ENCODE assay signal across 13 cellular contexts in genomic region chr11:134882141-134882540, GRCh38.
DNase-seq lines count a peak whose midpoint lies in the region; ATAC-seq and TF ChIP-seq lines count a peak whose summit lies in the region.
"Had no signal": no experiment of that assay in that cellular context is flagged by ENCODE, and none has a peak within 500 bp of the region (broad histone marks: within the 10 kb centered on the region; RNA-seq: fewer than 3 reads in every experiment).

No MANE protein-coding gene starts in this region.

- intact Hi-C loops in activated T-helper 1 cell treated with anti-CD3 and anti-CD28 coated beads, Interleukin-12 subunit alpha, Interleukin-12 subunit beta, Interleukin-2, Interleukin-4 antibody, amounts not matched to agents 30 ng/mL and 10 ng/mL and 1 ng/mL, durations not matched to agents 14 hours and 24 hours and 36 hours (cut with micrococcal nuclease) = no loop called here

- H3K4me3 Mint-ChIP-seq in GM23338 = no peak overlapping the region
- H3K4me3 Mint-ChIP-seq in activated T-helper 1 cell treated with anti-CD3 and anti-CD28 coated beads, Interleukin-12 subunit alpha, Interleukin-12 subunit beta, Interleukin-2, Interleukin-4 antibody, amounts not matched to agents 30 ng/mL and 10 ng/mL and 1 ng/mL, durations not matched to agents 14 hours and 24 hours and 36 hours = no peak overlapping the region
- H3K4me3 Mint-ChIP-seq: CD4-positive, alpha-beta memory T cell; H9; IgD-negative memory B cell had no signal

- no peak overlapping the region for H3K27ac ChIP-seq in GM23338 (ENCODE audit: low read depth)
- H3K27ac ChIP-seq: A549, C4-2B had no signal

- no peaks in the 10 kb centered on the region for H3K27me3 ChIP-seq in GM23338 (ENCODE audit: insufficient read depth)

- H3K27me3 Mint-ChIP-seq in GM23338 (ENCODE audit: insufficient read depth, low read depth, poor library complexity) = peaks cover 9% of the 10 kb centered on the region
- peaks cover 1% of the 10 kb centered on the region for H3K27me3 Mint-ChIP-seq in activated T-helper 1 cell treated with anti-CD3 and anti-CD28 coated beads, Interleukin-12 subunit alpha, Interleukin-12 subunit beta, Interleukin-2, Interleukin-4 antibody, amounts not matched to agents 30 ng/mL and 10 ng/mL and 1 ng/mL, durations not matched to agents 14 hours and 24 hours and 36 hours (ENCODE audit: insufficient read depth)

- H3K79me2 ChIP-seq in GM23338 (replicated peaks; ENCODE audit: insufficient read depth) = no peaks in the 10 kb centered on the region

- ATAC-seq in GM23338 (no peak), GM21619 (IDR thresholded peaks at IDR 0.05; ENCODE audit: unreplicated experiment) (no peak)
- ATAC-seq: A549 had no signal

- H3K36me3 Mint-ChIP-seq in GM23338 (ENCODE audit: low read depth) = no peaks in the 10 kb centered on the region
- H3K36me3 Mint-ChIP-seq in activated T-helper 1 cell treated with anti-CD3 and anti-CD28 coated beads, Interleukin-12 subunit alpha, Interleukin-12 subunit beta, Interleukin-2, Interleukin-4 antibody, amounts not matched to agents 30 ng/mL and 10 ng/mL and 1 ng/mL, durations not matched to agents 14 hours and 24 hours and 36 hours (ENCODE audit: low read depth) = no peaks in the 10 kb centered on the region
- H3K36me3 Mint-ChIP-seq: CD4-positive, alpha-beta memory T cell; IgD-negative memory B cell had no signal

- no peaks in the 10 kb centered on the region for H3K36me3 ChIP-seq in GM23338 (ENCODE audit: insufficient read depth)
- H3K36me3 ChIP-seq: BE2C had no signal

- H3K4me3 ChIP-seq in GM23338 = no peak overlapping the region
- H3K4me3 ChIP-seq: A549 had no signal

- no peaks in the 10 kb centered on the region for H3K9me3 Mint-ChIP-seq in GM23338
- H3K9me3 Mint-ChIP-seq in activated T-helper 1 cell treated with anti-CD3 and anti-CD28 coated beads, Interleukin-12 subunit alpha, Interleukin-12 subunit beta, Interleukin-2, Interleukin-4 antibody, amounts not matched to agents 30 ng/mL and 10 ng/mL and 1 ng/mL, durations not matched to agents 14 hours and 24 hours and 36 hours = no peaks in the 10 kb centered on the region
- H3K9me3 Mint-ChIP-seq: CD4-positive, alpha-beta memory T cell had no signal

- H3K27ac Mint-ChIP-seq in GM23338 = no peak overlapping the region
- H3K27ac Mint-ChIP-seq in activated T-helper 1 cell treated with anti-CD3 and anti-CD28 coated beads, Interleukin-12 subunit alpha, Interleukin-12 subunit beta, Interleukin-2, Interleukin-4 antibody, amounts not matched to agents 30 ng/mL and 10 ng/mL and 1 ng/mL, durations not matched to agents 14 hours and 24 hours and 36 hours = no peak overlapping the region
- H3K27ac Mint-ChIP-seq: CD4-positive, alpha-beta memory T cell; H9; IgD-negative memory B cell had no signal

- DNase-seq in GM23338 (ENCODE audit: low spot score) (no peak), NCI-H2029 (lab: John Stamatoyannopoulos, UW) (peak; percentile 62), NCI-H345 (lab: John Stamatoyannopoulos, UW) (peak; percentile 79)
- DNase-seq in activated T-helper 1 cell treated with anti-CD3 and anti-CD28 coated beads, Interleukin-12 subunit alpha, Interleukin-12 subunit beta, Interleukin-2, Interleukin-4 antibody, amounts not matched to agents 30 ng/mL and 10 ng/mL and 1 ng/mL, durations not matched to agents 14 hours and 24 hours and 36 hours (ENCODE audit: low spot score) = no peak
- no peak for DNase-seq in activated effector memory CD4-positive, alpha-beta T cell treated with Interleukin-2 at 50 U/mL for 16 hours
- DNase-seq: BE2C; CD4-positive, alpha-beta memory T cell; GOT3; H9 had no signal

- no peak for TF ChIP-seq CTCF in GM23338 (conservative IDR thresholded peaks at IDR 0.05; ENCODE audit: low read depth in 2 of 2)

- H3K4me2 ChIP-seq in GM23338 = no peak overlapping the region
- H3K4me2 ChIP-seq: A549 had no signal

- H3K9me2 ChIP-seq in GM23338 (ENCODE audit: insufficient read depth) = no peaks in the 10 kb centered on the region

- H3K4me1 ChIP-seq in GM23338 (ENCODE audit: insufficient read depth) = peaks cover 6% of the 10 kb centered on the region
- H3K4me1 ChIP-seq: A549, BE2C had no signal

- no peaks in the 10 kb centered on the region for H3F3A ChIP-seq in GM23338 (replicated peaks; ENCODE audit: low read depth)

- H4K20me1 ChIP-seq in GM23338 (replicated peaks; ENCODE audit: insufficient read depth) = no peaks in the 10 kb centered on the region

- peak overlapping the region; percentile 91 for H2AFZ ChIP-seq in GM23338

- H3K4me1 Mint-ChIP-seq in GM23338 = peaks cover 5% of the 10 kb centered on the region; the same call in 1 of the 3 replicates
- no peaks in the 10 kb centered on the region for H3K4me1 Mint-ChIP-seq in activated T-helper 1 cell treated with anti-CD3 and anti-CD28 coated beads, Interleukin-12 subunit alpha, Interleukin-12 subunit beta, Interleukin-2, Interleukin-4 antibody, amounts not matched to agents 30 ng/mL and 10 ng/mL and 1 ng/mL, durations not matched to agents 14 hours and 24 hours and 36 hours (ENCODE audit: low read depth)
- H3K4me1 Mint-ChIP-seq: CD4-positive, alpha-beta memory T cell had no signal

TF ChIP-seq in GM23338, 12 proteins besides CTCF, POLR2A, EP300 and RAD21 (continues in another document):
- TF ChIP-seq CREB1 (CRISPR knock-in tag; IDR thresholded peaks at IDR 0.05; ENCODE audit: low read depth) (no peak), ETS1 (IDR thresholded peaks at IDR 0.05) (no peak), ZNF114 (CRISPR knock-in tag; IDR thresholded peaks at IDR 0.05) (no peak)
- TF ChIP-seq, protein P1, sequence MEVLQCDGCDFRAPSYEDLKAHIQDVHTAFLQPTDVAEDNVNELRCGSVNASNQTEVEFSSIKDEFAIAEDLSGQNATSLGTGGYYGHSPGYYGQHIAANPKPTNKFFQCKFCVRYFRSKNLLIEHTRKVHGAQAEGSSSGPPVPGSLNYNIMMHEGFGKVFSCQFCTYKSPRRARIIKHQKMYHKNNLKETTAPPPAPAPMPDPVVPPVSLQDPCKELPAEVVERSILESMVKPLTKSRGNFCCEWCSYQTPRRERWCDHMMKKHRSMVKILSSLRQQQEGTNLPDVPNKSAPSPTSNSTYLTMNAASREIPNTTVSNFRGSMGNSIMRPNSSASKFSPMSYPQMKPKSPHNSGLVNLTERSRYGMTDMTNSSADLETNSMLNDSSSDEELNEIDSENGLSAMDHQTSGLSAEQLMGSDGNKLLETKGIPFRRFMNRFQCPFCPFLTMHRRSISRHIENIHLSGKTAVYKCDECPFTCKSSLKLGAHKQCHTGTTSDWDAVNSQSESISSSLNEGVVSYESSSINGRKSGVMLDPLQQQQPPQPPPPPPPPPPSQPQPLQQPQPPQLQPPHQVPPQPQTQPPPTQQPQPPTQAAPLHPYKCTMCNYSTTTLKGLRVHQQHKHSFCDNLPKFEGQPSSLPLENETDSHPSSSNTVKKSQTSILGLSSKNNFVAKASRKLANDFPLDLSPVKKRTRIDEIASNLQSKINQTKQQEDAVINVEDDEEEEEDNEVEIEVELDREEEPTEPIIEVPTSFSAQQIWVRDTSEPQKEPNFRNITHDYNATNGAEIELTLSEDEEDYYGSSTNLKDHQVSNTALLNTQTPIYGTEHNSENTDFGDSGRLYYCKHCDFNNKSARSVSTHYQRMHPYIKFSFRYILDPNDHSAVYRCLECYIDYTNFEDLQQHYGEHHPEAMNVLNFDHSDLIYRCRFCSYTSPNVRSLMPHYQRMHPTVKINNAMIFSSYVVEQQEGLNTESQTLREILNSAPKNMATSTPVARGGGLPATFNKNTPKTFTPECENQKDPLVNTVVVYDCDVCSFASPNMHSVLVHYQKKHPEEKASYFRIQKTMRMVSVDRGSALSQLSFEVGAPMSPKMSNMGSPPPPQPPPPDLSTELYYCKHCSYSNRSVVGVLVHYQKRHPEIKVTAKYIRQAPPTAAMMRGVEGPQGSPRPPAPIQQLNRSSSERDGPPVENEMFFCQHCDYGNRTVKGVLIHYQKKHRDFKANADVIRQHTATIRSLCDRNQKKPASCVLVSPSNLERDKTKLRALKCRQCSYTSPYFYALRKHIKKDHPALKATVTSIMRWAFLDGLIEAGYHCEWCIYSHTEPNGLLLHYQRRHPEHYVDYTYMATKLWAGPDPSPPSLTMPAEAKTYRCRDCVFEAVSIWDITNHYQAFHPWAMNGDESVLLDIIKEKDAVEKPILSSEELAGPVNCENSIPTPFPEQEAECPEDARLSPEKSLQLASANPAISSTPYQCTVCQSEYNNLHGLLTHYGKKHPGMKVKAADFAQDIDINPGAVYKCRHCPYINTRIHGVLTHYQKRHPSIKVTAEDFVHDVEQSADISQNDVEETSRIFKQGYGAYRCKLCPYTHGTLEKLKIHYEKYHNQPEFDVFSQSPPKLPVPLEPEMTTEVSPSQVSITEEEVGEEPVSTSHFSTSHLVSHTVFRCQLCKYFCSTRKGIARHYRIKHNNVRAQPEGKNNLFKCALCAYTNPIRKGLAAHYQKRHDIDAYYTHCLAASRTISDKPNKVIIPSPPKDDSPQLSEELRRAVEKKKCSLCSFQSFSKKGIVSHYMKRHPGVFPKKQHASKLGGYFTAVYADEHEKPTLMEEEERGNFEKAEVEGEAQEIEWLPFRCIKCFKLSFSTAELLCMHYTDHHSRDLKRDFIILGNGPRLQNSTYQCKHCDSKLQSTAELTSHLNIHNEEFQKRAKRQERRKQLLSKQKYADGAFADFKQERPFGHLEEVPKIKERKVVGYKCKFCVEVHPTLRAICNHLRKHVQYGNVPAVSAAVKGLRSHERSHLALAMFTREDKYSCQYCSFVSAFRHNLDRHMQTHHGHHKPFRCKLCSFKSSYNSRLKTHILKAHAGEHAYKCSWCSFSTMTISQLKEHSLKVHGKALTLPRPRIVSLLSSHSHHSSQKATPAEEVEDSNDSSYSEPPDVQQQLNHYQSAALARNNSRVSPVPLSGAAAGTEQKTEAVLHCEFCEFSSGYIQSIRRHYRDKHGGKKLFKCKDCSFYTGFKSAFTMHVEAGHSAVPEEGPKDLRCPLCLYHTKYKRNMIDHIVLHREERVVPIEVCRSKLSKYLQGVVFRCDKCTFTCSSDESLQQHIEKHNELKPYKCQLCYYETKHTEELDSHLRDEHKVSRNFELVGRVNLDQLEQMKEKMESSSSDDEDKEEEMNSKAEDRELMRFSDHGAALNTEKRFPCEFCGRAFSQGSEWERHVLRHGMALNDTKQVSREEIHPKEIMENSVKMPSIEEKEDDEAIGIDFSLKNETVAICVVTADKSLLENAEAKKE (CRISPR knock-in tag; IDR thresholded peaks at IDR 0.05) = no peak

Comparison
In these comparisons a context has a peak if more than half of its experiments do, and no peak if none do; other contexts are left out.
1. DNase-seq: peak in NCI-H2029 (single experiment) and NCI-H345 (single experiment); none in GM23338 (single experiment), activated T-helper 1 cell treated with anti-CD3 and anti-CD28 coated beads, Interleukin-12 subunit alpha, Interleukin-12 subunit beta, Interleukin-2, Interleukin-4 antibody, amounts not matched to agents 30 ng/mL and 10 ng/mL and 1 ng/mL, durations not matched to agents 14 hours and 24 hours and 36 hours (single experiment) and activated effector memory CD4-positive, alpha-beta T cell treated with Interleukin-2 at 50 U/mL for 16 hours (single experiment).